In the genomic region with DNA sequence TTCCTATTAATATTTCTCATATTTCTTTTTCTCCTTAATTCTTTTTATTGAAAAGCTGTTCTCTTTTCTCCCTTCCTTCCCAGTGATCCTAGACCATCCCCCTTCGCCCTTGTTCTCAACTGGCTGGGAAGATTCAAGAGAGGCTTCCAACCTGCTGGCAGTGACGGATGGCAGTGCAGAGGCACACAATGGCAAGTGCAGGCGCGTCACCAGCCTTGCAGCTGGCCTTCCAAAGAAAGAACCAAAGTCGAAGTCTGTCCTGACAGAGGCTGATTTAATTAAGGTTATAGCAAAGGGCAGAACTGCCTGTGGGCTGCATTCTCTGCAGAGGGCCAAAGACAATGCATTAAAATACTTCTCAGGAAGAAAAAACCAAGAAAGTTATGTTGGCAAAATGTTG, we compare ENCODE assay signal across 1 cellular context.
TF ChIP-seq lines count a peak whose summit lies in the region.

No MANE protein-coding gene starts in this region.

TF ChIP-seq in liver, 16 proteins besides CTCF, POLR2A, EP300 and RAD21 (continued from another document):
- TF ChIP-seq TAF1 (conservative IDR thresholded peaks at IDR 0.05) (peak; percentile 8), FOXA1 (IDR thresholded peaks at IDR 0.05) (no peak)
